ENCODE assay signal across 12 cellular contexts in the genomic region with DNA sequence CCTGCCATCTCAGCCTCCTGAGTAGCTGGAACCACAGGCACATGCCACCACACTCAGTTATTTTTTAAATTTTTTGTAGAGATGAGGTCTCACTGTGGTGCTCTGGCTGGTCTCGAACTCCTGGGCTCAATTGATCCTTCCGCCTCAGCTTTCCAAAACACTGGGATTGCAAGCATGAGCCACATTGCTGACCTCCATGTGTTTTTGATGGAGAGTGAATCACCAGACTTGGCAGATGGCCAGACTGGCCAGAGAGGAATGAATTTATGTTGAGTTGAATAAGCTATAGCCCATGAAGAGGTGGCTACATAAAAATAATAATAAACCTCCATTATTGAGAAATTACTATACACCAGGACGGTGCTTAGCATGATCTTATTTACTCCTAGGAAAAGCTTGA.
DNase-seq lines count a peak whose midpoint lies in the region; ATAC-seq, FAIRE-seq and TF ChIP-seq lines count a peak whose summit lies in the region.
"Had no signal": no experiment of that assay in that cellular context is flagged by ENCODE, and none has a peak within 500 bp of the region (broad histone marks: within the 10 kb centered on the region; RNA-seq: fewer than 3 reads in every experiment).

No MANE protein-coding gene starts in this region.

- H2BK120ac ChIP-seq in H1 (replicated peaks; ENCODE audit: low read depth, low read length), result peak overlapping the region; percentile 93

- H2AK5ac ChIP-seq in H1 (ENCODE audit: low read depth, low read length), result peak overlapping the region; percentile 93

- no peak overlapping the region for H3K9ac ChIP-seq in H1 (replicated peaks in 1 of 4; ENCODE audit: extremely low read depth in 1 of 4, low read depth in 3 of 4, low read length in 3 of 4)

- H3K36me3 ChIP-seq in H1 (ENCODE audit: control insufficient read depth in 2 of 4, insufficient read depth in 4 of 4, low read length in 3 of 4), result no peaks in the 10 kb centered on the region
- H3K36me3 ChIP-seq: pancreas had no signal

- DNase-seq in H4 (ENCODE audit: low spot score) (peak; percentile 46), NCI-H69 (lab: John Stamatoyannopoulos, UW) (peak; percentile 50), H1 (ENCODE audit: low read depth in 1 of 2, low spot score in 2 of 2) (no peak), pulmonary artery endothelial cell (ENCODE audit: low read depth, low spot score) (peak; percentile 51), ureter (ENCODE audit: low spot score) (no peak), GM10248 (ENCODE audit: extremely low spot score) (no peak)
- DNase-seq: activated CD8-positive, alpha-beta memory T cell treated with anti-CD3 and anti-CD28 coated beads, Interleukin-2, amount 50 U/mL, for 4 hours; NCI-H1436 treated with DMSO at 0.1 percent for 48 hours had no signal

- TF ChIP-seq POLR2A in H1 (IDR thresholded peaks at IDR 0.05; ENCODE audit: control extremely low read depth in 1 of 2, low read depth in 2 of 2, low read length in 2 of 2), result no peak

- TF ChIP-seq CTCF in H1 (IDR thresholded peaks at IDR 0.05; ENCODE audit: control extremely low read depth in 1 of 3, insufficient read depth in 1 of 3, low read depth in 1 of 3, low read length in 3 of 3), result no peak
- no peak for TF ChIP-seq CTCF in GM10248 (IDR thresholded peaks at IDR 0.05; ENCODE audit: control extremely low read depth, extremely low read depth, low read depth, missing control alignments)

- CTCF ChIA-PET in H1 (lab: Charles Lee; ENCODE audit: partially characterized antibody), result interaction anchor here (0.6 to 5.8 kb wide), 8 partner anchors 9 to 1310 kb away, joined by 3 to 62 read pairs (median 4); no protein-coding TSS in a partner anchor
- CTCF ChIA-PET in GM10248 (lab: Yijun Ruan, JAX), result interaction anchor here (0.9 to 1.0 kb wide), 2 partner anchors 10 to 31 kb away, joined by 3 read pairs; no protein-coding TSS in a partner anchor

- H3K4me1 ChIP-seq in H1 (replicated peaks in 1 of 4; ENCODE audit: control insufficient read depth in 3 of 4, insufficient read depth in 4 of 4, low read length in 3 of 4), result peaks cover 0 to 16% (median 6%) of the 10 kb centered on the region in 4 experiments; a peak in 3 of 7 replicates
- H3K4me1 ChIP-seq: pancreas had no signal

- no peak overlapping the region for H4K5ac ChIP-seq in H1 (ENCODE audit: insufficient read length, low read depth, low read length)

- no peaks in the 10 kb centered on the region for H3K9me3 ChIP-seq in H1 (ENCODE audit: insufficient read depth in 2 of 2, low read depth in 1 of 2, low read length in 1 of 2)
- H3K9me3 ChIP-seq: pancreas had no signal

- H2AFZ ChIP-seq in H1 (ENCODE audit: low read length), result no peak overlapping the region

- WGBS in H1 (ENCODE audit: extremely low coverage in 1 of 2, insufficient coverage in 1 of 2, insufficient read length in 1 of 2, insufficient replicate concordance in 2 of 2, low coverage in 1 of 2, low lambda C conversion rate in 2 of 2, missing lambda C conversion rate in 1 of 2), 2 experiments, result 82% methylated on average over 3 of the region's 3 CpGs; no CpG with 5 or more reads in 1 of the 2 experiments

- no peaks in the 10 kb centered on the region for H3K23me2 ChIP-seq in H1 (ENCODE audit: low read depth, low read length)

- H3K23ac ChIP-seq in H1 (ENCODE audit: insufficient read length), result no peak overlapping the region

- H2BK5ac ChIP-seq in H1 (ENCODE audit: low read depth, low read length), result peak overlapping the region; percentile 98; the same call in 1 of the 2 replicates

- ATAC-seq in HG03039 (IDR thresholded peaks at IDR 0.05; ENCODE audit: unreplicated experiment), result no peak

- H3K56ac ChIP-seq in H1 (replicated peaks; ENCODE audit: insufficient read length, low read depth, low read length), result no peak overlapping the region

- no peak overlapping the region for H3K14ac ChIP-seq in H1 (ENCODE audit: insufficient read length)

- peak overlapping the region; percentile 22; the same call in 1 of the 2 replicates for H4K8ac ChIP-seq in H1 (ENCODE audit: extremely low read depth, insufficient read depth, low read length)

- H3K18ac ChIP-seq in H1 (ENCODE audit: extremely low read depth, low read length), result peak overlapping the region; percentile 5; the same call in 1 of the 2 replicates

- no peaks in the 10 kb centered on the region for H3K79me2 ChIP-seq in H1 (ENCODE audit: control insufficient read depth in 1 of 2, insufficient read depth in 2 of 2, low read length in 2 of 2)

- no peak for TF ChIP-seq RAD21 in H1 (IDR thresholded peaks at IDR 0.05 in 1 of 2, conservative IDR thresholded peaks at IDR 0.05 in 1 of 2; ENCODE audit: low read depth in 2 of 2, low read length in 2 of 2)

- no peaks in the 10 kb centered on the region for H4K20me1 ChIP-seq in H1 (replicated peaks in 1 of 2; ENCODE audit: control insufficient read depth in 1 of 2, insufficient read depth in 2 of 2, low read length in 2 of 2)

- peak overlapping the region; percentile 90 for H2BK12ac ChIP-seq in H1 (ENCODE audit: low read depth, low read length)

- no peak overlapping the region for H3K27ac ChIP-seq in H1 (ENCODE audit: low read depth, low read length)
- H3K27ac ChIP-seq: pancreas, SK-N-MC had no signal

- H3K27me3 ChIP-seq in H1 (replicated peaks in 1 of 4; ENCODE audit: control insufficient read depth in 3 of 4, extremely low read depth in 1 of 4, insufficient read depth in 3 of 4, low read length in 3 of 4), result no peaks in the 10 kb centered on the region
- H3K27me3 ChIP-seq: pancreas had no signal

- no peak overlapping the region for H3K4ac ChIP-seq in H1 (replicated peaks; ENCODE audit: insufficient read length, low read depth, low read length)

- no peaks in the 10 kb centered on the region for H3K79me1 ChIP-seq in H1 (ENCODE audit: low read depth, low read length)

- FAIRE-seq in H1 (lab: Jason Lieb, UNC), result no peak
- FAIRE-seq: colon, pancreas had no signal

- no peak for TF ChIP-seq EP300 in H1 (IDR thresholded peaks at IDR 0.05; ENCODE audit: borderline replicate concordance in 1 of 2, low read depth in 2 of 2, low read length in 2 of 2)

- POLR2A ChIA-PET in H1 (lab: Charles Lee; ENCODE audit: partially characterized antibody) (interaction anchor here (1.3 kb wide), 1 partner anchor 9 kb away, joined by 5 read pairs; no protein-coding TSS in a partner anchor), GM10248 (lab: Yijun Ruan, JAX) (no interaction called here)

- H3K4me3 ChIP-seq in H1 (ENCODE audit: extremely low read depth in 1 of 4, insufficient read depth in 2 of 4, low read depth in 3 of 4, low read length in 4 of 4), result no peak overlapping the region
- H3K4me3 ChIP-seq: pancreas, SK-N-MC had no signal

- peak overlapping the region; percentile 86 for H4K91ac ChIP-seq in H1 (replicated peaks; ENCODE audit: insufficient read length, low read length)

- no peak overlapping the region for H2BK15ac ChIP-seq in H1 (ENCODE audit: low read length)

- peak overlapping the region; percentile 87; the same call in 1 of the 2 replicates for H2BK20ac ChIP-seq in H1 (ENCODE audit: low read length)

- H3K4me2 ChIP-seq in H1 (ENCODE audit: insufficient read depth in 1 of 2, low read depth in 2 of 2, low read length in 2 of 2), result no peak overlapping the region

TF ChIP-seq in H1, 55 proteins besides CTCF, POLR2A, EP300 and RAD21:
- TF ChIP-seq GABPA (IDR thresholded peaks at IDR 0.05; ENCODE audit: borderline replicate concordance, insufficient read depth, low read length), result no peak
- TF ChIP-seq SUZ12 (IDR thresholded peaks at IDR 0.05; ENCODE audit: low read length), result no peak
- TF ChIP-seq YY1 (IDR thresholded peaks at IDR 0.05; ENCODE audit: low read depth, low read length), result no peak
- TF ChIP-seq KDM4A (IDR thresholded peaks at IDR 0.05; ENCODE audit: low read depth, low read length, severe bottlenecking), result no peak
- TF ChIP-seq RBBP5 (IDR thresholded peaks at IDR 0.05; ENCODE audit: borderline replicate concordance, low read depth, low read length), result no peak
- no peak for TF ChIP-seq MAFK (IDR thresholded peaks at IDR 0.05; ENCODE audit: low read depth, low read length)
- TF ChIP-seq PHF8 (conservative IDR thresholded peaks at IDR 0.05; ENCODE audit: low read depth, low read length), result no peak
- TF ChIP-seq ASH2L (IDR thresholded peaks at IDR 0.05; ENCODE audit: low read length), result no peak
- no peak for TF ChIP-seq SAP30 (IDR thresholded peaks at IDR 0.05; ENCODE audit: insufficient read depth, insufficient replicate concordance, low read length)
- TF ChIP-seq JUND (IDR thresholded peaks at IDR 0.05; ENCODE audit: low read length), result no peak

Comparison
In these comparisons a context has a peak if more than half of its experiments do, and no peak if none do; other contexts are left out.
1. DNase-seq: peak in H4 (single experiment), NCI-H69 (single experiment) and pulmonary artery endothelial cell (single experiment); none in H1 (0 of 2), ureter (single experiment) and GM10248 (single experiment).